In the genomic region with DNA sequence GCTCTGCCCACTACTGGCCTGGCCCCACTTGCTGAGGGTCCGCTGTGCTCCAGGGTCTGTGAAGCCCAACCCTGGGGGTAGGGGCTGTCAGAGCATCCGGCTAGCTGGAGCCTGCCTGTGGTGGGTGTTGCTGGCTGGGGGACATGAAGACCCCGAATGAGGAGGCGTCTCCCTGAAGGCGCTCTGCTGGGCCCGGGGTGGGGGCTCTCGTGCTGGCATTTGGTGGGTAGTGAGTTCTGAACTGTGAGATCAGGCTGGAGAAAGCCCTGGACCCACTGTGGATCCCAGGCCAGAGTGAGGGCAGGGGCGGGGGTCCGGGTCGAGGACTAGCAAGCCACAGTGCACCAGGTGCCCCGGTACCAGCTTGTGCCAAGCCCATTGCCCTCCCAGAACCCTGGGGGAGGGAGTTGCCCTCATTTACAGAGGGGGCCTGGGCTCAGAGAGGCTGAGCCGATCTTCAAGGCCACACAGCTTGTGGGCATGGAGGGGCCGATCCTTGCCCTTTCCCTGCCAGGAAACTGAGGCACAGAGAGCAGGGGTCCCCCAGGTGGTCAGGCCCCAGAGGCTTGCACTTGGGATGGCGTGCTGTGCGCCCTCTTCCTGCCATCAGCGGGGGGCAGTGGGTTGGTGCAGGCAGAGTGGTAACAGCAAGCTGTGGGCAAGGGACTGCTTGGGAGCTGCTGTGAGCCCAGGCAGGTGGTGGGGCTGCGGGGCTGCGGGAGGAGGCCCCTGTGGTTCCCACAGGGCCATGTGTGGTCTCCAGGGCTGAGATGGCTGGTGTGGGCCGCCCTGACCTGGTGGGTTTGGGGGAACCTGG, we compare ENCODE assay signal across 13 cellular contexts. TPM values are rescaled to one million over a fixed set of nuclear protein-coding genes. Genes with fewer than 3 reads are reported as not detected.
DNase-seq lines count a peak whose midpoint lies in the region; ATAC-seq and TF ChIP-seq lines count a peak whose summit lies in the region.
"Had no signal": no experiment of that assay in that cellular context is flagged by ENCODE, and none has a peak within 500 bp of the region (broad histone marks: within the 10 kb centered on the region; RNA-seq: fewer than 3 reads in every experiment).

No MANE protein-coding gene starts in this region.

- H3K4me3 ChIP-seq in right atrium auricular region (no peak overlapping the region), esophagus squamous epithelium (peak overlapping the region in 1 of 4 donors; percentile 13), sigmoid colon (no peak overlapping the region)
- H3K4me3 ChIP-seq: MG63 had no signal

- ATAC-seq in left cardiac atrium (no peak), GM19395 (IDR thresholded peaks at IDR 0.05; ENCODE audit: unreplicated experiment) (no peak)

- H3K36me3 ChIP-seq in right atrium auricular region (no peaks in the 10 kb centered on the region), esophagus squamous epithelium (peaks cover 0 to 8% (median 0%) of the 10 kb centered on the region in 3 donors), sigmoid colon (no peaks in the 10 kb centered on the region)
- H3K36me3 ChIP-seq: MG63 had no signal

- H3K27ac ChIP-seq in right atrium auricular region (peak overlapping the region; percentile 68 to 73), esophagus squamous epithelium (peak overlapping the region; percentile 70 to 87 (median 85)), sigmoid colon (peak overlapping the region; percentile 51 to 66 (median 56))

- TF ChIP-seq EP300 in sigmoid colon (IDR thresholded peaks at IDR 0.05), result no peak

- DNase-seq in right atrium auricular region (ENCODE audit: low spot score), result no peak
- no peak for DNase-seq in left cardiac atrium
- no peak for DNase-seq in esophagus squamous epithelium (lab: John Stamatoyannopoulos, UW)
- DNase-seq in sigmoid colon, result no peak
- no peak for DNase-seq in NCI-H446 (lab: John Stamatoyannopoulos, UW)
- no peak for DNase-seq in stimulated activated CD8-positive, alpha-beta memory T cell treated with anti-CD3 and anti-CD28 coated beads, Interleukin-4, amount 100 ng/mL, for 48 hours
- DNase-seq in hepatic stellate cell (ENCODE audit: low spot score), result no peak
- DNase-seq: activated B cell treated with CpG ODN at 0.5 μM for 24 hours, amniotic stem cell, GOT3, MG63, NCI-H2107 had no signal

- no peak for TF ChIP-seq CTCF in right atrium auricular region (IDR thresholded peaks at IDR 0.05)
- TF ChIP-seq CTCF in esophagus squamous epithelium (IDR thresholded peaks at IDR 0.05), result no peak
- no peak for TF ChIP-seq CTCF in sigmoid colon (IDR thresholded peaks at IDR 0.05)

- intact Hi-C loops in left cardiac atrium (cut with DNase I), result no loop called here
- intact Hi-C loops in esophagus squamous epithelium (cut with DNase I), result no loop called here
- intact Hi-C loops in sigmoid colon (cut with DNase I), result no loop called here

- 94 to 100% methylated on average over 1 to 3 of the region's 19 CpGs for WGBS in esophagus squamous epithelium, 2 donors
- 85% methylated on average over 19 of the region's 19 CpGs for WGBS in sigmoid colon, 2 donors

- H3K9me3 ChIP-seq in right atrium auricular region, result no peaks in the 10 kb centered on the region
- H3K9me3 ChIP-seq in esophagus squamous epithelium, result no peaks in the 10 kb centered on the region
- no peaks in the 10 kb centered on the region for H3K9me3 ChIP-seq in sigmoid colon
- H3K9me3 ChIP-seq: MG63 had no signal

- TF ChIP-seq POLR2A in esophagus squamous epithelium (IDR thresholded peaks at IDR 0.05) (no peak), sigmoid colon (IDR thresholded peaks at IDR 0.05) (no peak)

- H3K27me3 ChIP-seq in right atrium auricular region (no peaks in the 10 kb centered on the region), esophagus squamous epithelium (no peaks in the 10 kb centered on the region), sigmoid colon (no peaks in the 10 kb centered on the region)
- H3K27me3 ChIP-seq: MG63 had no signal

- H3K4me1 ChIP-seq in right atrium auricular region, result peaks cover 0 to 100% of the 10 kb centered on the region in 2 donors
- peaks cover 87 to 100% (median 99%) of the 10 kb centered on the region in 3 donors for H3K4me1 ChIP-seq in esophagus squamous epithelium
- H3K4me1 ChIP-seq in sigmoid colon, result peaks cover 2 to 100% (median 97%) of the 10 kb centered on the region in 4 donors

RNA-seq across cellular contexts. Expression of a gene that starts 15.9 kb away (rescaled TPM):
- total RNA-seq in right atrium auricular region (10 to 100 TPM; 34.5 to 50.8 TPM), left cardiac atrium (10 to 100 TPM; 41.6 to 67.7 TPM), esophagus squamous epithelium (10 to 100 TPM; 41.8 to 83.1 (median 50.4) TPM), sigmoid colon (10 to 100 TPM; 26.7 to 49.0 (median 31.4) TPM)
- 10 to 100 TPM; 27.6 to 50.8 (median 38.4) TPM for polyA plus RNA-seq in sigmoid colon
